ENCODE assay signal across 25 cellular contexts in the genomic region with DNA sequence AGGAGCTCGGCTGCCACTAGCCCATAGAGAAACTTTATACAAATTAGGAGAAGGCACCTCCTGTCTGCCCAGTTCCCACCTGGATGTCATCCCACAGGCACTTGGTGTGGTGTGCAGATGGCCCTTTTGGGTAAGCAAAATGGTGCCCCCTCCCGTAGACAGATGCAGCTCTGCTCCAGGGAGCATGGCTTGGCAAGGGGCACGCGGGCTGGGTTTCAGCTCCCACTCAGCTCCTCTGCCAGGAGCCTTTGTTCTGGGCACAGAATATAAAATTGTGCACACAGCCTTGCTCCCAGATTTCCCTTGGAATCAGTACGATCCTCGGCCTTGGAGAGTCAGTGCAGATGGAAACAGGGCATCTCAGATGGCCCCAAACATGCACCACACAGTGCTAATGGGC. TPM values are rescaled to one million over a fixed set of nuclear protein-coding genes. Genes with fewer than 3 reads are reported as not detected.
DNase-seq lines count a peak whose midpoint lies in the region; ATAC-seq, FAIRE-seq and TF ChIP-seq lines count a peak whose summit lies in the region.
"Had no signal": no experiment of that assay in that cellular context is flagged by ENCODE, and none has a peak within 500 bp of the region (broad histone marks: within the 10 kb centered on the region; RNA-seq: fewer than 3 reads in every experiment).

No MANE protein-coding gene starts in this region.

- H3K27me3 ChIP-seq in right atrium auricular region, result no peaks in the 10 kb centered on the region
- H3K27me3 ChIP-seq: BLaER1, SJSA1 had no signal

- peaks cover 0 to 2% of the 10 kb centered on the region in 2 donors for H3K9me3 Mint-ChIP-seq in stimulated activated naive B cell treated with anti-CD40 and anti-IgM and Interleukin-4, amounts not matched to agents 10 μg/mL and 1 μg/mL and 100 μg/mL, for 72 hours
- H3K9me3 Mint-ChIP-seq: CD4-positive, CD25-positive, alpha-beta regulatory T cell had no signal

- H3K4me3 Mint-ChIP-seq in stimulated activated naive B cell treated with anti-CD40 and anti-IgM and Interleukin-4, amounts not matched to agents 10 μg/mL and 1 μg/mL and 100 μg/mL, for 72 hours, result no peak overlapping the region

- H3K36me3 Mint-ChIP-seq in stimulated activated naive B cell treated with anti-CD40 and anti-IgM and Interleukin-4, amounts not matched to agents 10 μg/mL and 1 μg/mL and 100 μg/mL, for 72 hours, result no peaks in the 10 kb centered on the region
- H3K36me3 Mint-ChIP-seq: CD4-positive, CD25-positive, alpha-beta regulatory T cell had no signal

- intact Hi-C loops in cardiac septum (cut with DNase I) (no loop called here), kidney (cut with DNase I) (no loop called here)

- H3K4me1 ChIP-seq in right atrium auricular region (no peaks in the 10 kb centered on the region), kidney (ENCODE audit: control insufficient read depth in 1 of 2, insufficient read depth in 1 of 2, low read depth in 1 of 2, low read length in 2 of 2) (no peaks in the 10 kb centered on the region)
- H3K4me1 ChIP-seq: SJSA1 had no signal

- TF ChIP-seq CTCF in right atrium auricular region (IDR thresholded peaks at IDR 0.05) (no peak), kidney (IDR thresholded peaks at IDR 0.05; ENCODE audit: borderline replicate concordance, extremely low read depth, insufficient read depth) (no peak)

- H3K9me3 ChIP-seq in right atrium auricular region (no peaks in the 10 kb centered on the region), kidney (ENCODE audit: control insufficient read depth in 1 of 2, low read length in 2 of 2) (no peaks in the 10 kb centered on the region)
- H3K9me3 ChIP-seq: SJSA1 had no signal

- ATAC-seq in left lobe of liver, result no peak
- ATAC-seq in stimulated activated naive B cell treated with anti-CD40 and anti-IgM and Interleukin-4, amounts not matched to agents 10 μg/mL and 1 μg/mL and 100 μg/mL, for 72 hours (replicated peaks), result no peak
- ATAC-seq: Right ventricle myocardium inferior had no signal

- H3K9ac ChIP-seq in kidney (ENCODE audit: low read length in 2 of 2), result no peak overlapping the region
- H3K9ac ChIP-seq: BLaER1, GM23248 had no signal

- H3K36me3 ChIP-seq in right atrium auricular region, result no peaks in the 10 kb centered on the region
- H3K36me3 ChIP-seq in kidney (ENCODE audit: control insufficient read depth in 1 of 2, insufficient read depth in 2 of 2, low read length in 2 of 2), result no peaks in the 10 kb centered on the region
- H3K36me3 ChIP-seq: BLaER1, SJSA1 had no signal

- no peaks in the 10 kb centered on the region for H3K4me1 Mint-ChIP-seq in stimulated activated naive B cell treated with anti-CD40 and anti-IgM and Interleukin-4, amounts not matched to agents 10 μg/mL and 1 μg/mL and 100 μg/mL, for 72 hours
- H3K4me1 Mint-ChIP-seq: CD4-positive, CD25-positive, alpha-beta regulatory T cell had no signal

- FAIRE-seq in kidney (lab: Jason Lieb, UNC), result no peak
- FAIRE-seq: GM12892 had no signal

- H3K27me3 Mint-ChIP-seq in stimulated activated naive B cell treated with anti-CD40 and anti-IgM and Interleukin-4, amounts not matched to agents 10 μg/mL and 1 μg/mL and 100 μg/mL, for 72 hours, result peaks cover 31 to 37% of the 10 kb centered on the region in 2 donors

- H3K27ac Mint-ChIP-seq in stimulated activated naive B cell treated with anti-CD40 and anti-IgM and Interleukin-4, amounts not matched to agents 10 μg/mL and 1 μg/mL and 100 μg/mL, for 72 hours, result no peak overlapping the region

- DNase-seq in cardiac septum (ENCODE audit: low spot score) (peak; percentile 43), right atrium auricular region (ENCODE audit: low spot score) (no peak), NCI-H446 treated with DMSO at 0.1 percent for 48 hours (lab: John Stamatoyannopoulos, UW) (peak; percentile 31), left lobe of liver (ENCODE audit: low spot score) (peak; percentile 5), kidney (no peak), hippocampal formation (lab: John Stamatoyannopoulos, UW) (no peak)
- DNase-seq in stimulated activated naive B cell treated with anti-CD40 and anti-IgM and Interleukin-4, amounts not matched to agents 10 μg/mL and 1 μg/mL and 100 μg/mL, for 72 hours, result no peak
- DNase-seq: CD4-positive, CD25-positive, alpha-beta regulatory T cell; COR-L47; DMS79; EL; GF-D8; GM23248; H7; NCI-H1048; NCI-H1417; NCI-H187; NCI-H2081 treated with DMSO at 0.1 percent for 48 hours; NCI-H526 treated with DMSO at 0.1 percent for 48 hours had no signal

- H3K27ac ChIP-seq in right atrium auricular region, result no peak overlapping the region
- no peak overlapping the region for H3K27ac ChIP-seq in kidney (ENCODE audit: low read depth in 2 of 2, low read length in 2 of 2)
- H3K27ac ChIP-seq: BLaER1, GM23248, PC-9, SJSA1 had no signal

- no peak overlapping the region for H3K4me3 ChIP-seq in right atrium auricular region
- no peak overlapping the region for H3K4me3 ChIP-seq in kidney (ENCODE audit: low read length in 2 of 2)
- H3K4me3 ChIP-seq: BLaER1, GM23248, PC-9, SJSA1 had no signal

RNA-seq across cellular contexts. Expression of a gene that starts 20.3 kb away (rescaled TPM):
- total RNA-seq in cardiac septum (0.27 TPM), right atrium auricular region (under 1 TPM; 0.30 to 0.94 TPM), left lobe of liver (not detected), kidney (0.63 TPM)
- 0.67 TPM for polyA plus RNA-seq in kidney (ENCODE audit: insufficient read depth, low read depth, low replicate concordance)
- total RNA-seq: CD4-positive, CD25-positive, alpha-beta regulatory T cell; RPMI7951 had no signal
- polyA plus RNA-seq: CD4-positive, CD25-positive, alpha-beta regulatory T cell had no signal

Comparison
In these comparisons a context has a peak if more than half of its experiments do, and no peak if none do; other contexts are left out.
1. DNase-seq: peak in cardiac septum (single experiment), NCI-H446 treated with DMSO at 0.1 percent for 48 hours (single experiment) and left lobe of liver (single experiment); none in right atrium auricular region (single experiment), kidney (single experiment), stimulated activated naive B cell treated with anti-CD40 and anti-IgM and Interleukin-4, amounts not matched to agents 10 μg/mL and 1 μg/mL and 100 μg/mL, for 72 hours (single experiment) and hippocampal formation (0 of 2).